In genomic region chr9:4116091-4116581, GRCh38 we compare ENCODE assay signal across 19 cellular contexts.
DNase-seq lines count a peak whose midpoint lies in the region; ATAC-seq and TF ChIP-seq lines count a peak whose summit lies in the region.
"Had no signal": no experiment of that assay in that cellular context is flagged by ENCODE, and none has a peak within 500 bp of the region (broad histone marks: within the 10 kb centered on the region; RNA-seq: fewer than 3 reads in every experiment).

No MANE protein-coding gene starts in this region.

- ATAC-seq in omental fat pad (ENCODE audit: low FRiP score) (peak; percentile 56), HG03159 (IDR thresholded peaks at IDR 0.05; ENCODE audit: unreplicated experiment) (no peak)
- ATAC-seq: GM12878 had no signal

- peaks cover 43% of the 10 kb centered on the region for H3K4me1 ChIP-seq in ACC112 (ENCODE audit: control insufficient read depth, insufficient read depth, low read length, unreplicated experiment)

- H3K4me3 ChIP-seq in ACC112 (ENCODE audit: low read depth, low read length) (no peak overlapping the region), fibroblast of mammary gland (ENCODE audit: control insufficient read depth, low read depth, low read length) (no peak overlapping the region)
- H3K4me3 ChIP-seq: GM12878, stomach had no signal

- no peaks in the 10 kb centered on the region for H3K36me3 Mint-ChIP-seq in activated naive CD8-positive, alpha-beta T cell treated with anti-CD3 and anti-CD28 coated beads for 36 hours

- no peak overlapping the region for H2AFZ ChIP-seq in ACC112 (ENCODE audit: low read length, unreplicated experiment)

- H3K4me3 Mint-ChIP-seq in activated naive CD8-positive, alpha-beta T cell treated with anti-CD3 and anti-CD28 coated beads for 36 hours, result no peak overlapping the region
- H3K4me3 Mint-ChIP-seq: T-helper 1 cell treated with Interleukin-12 subunit alpha and Interleukin-12 subunit beta and Interleukin-4 antibody, amounts not matched to agents 30 μg/mL and 1 μg/mL, for 36 hours had no signal

- H3K4me1 Mint-ChIP-seq in activated naive CD8-positive, alpha-beta T cell treated with anti-CD3 and anti-CD28 coated beads for 36 hours, result no peaks in the 10 kb centered on the region

- peak; percentile 63 for DNase-seq in amniotic epithelial cell (ENCODE audit: low read depth)
- DNase-seq in fibroblast of mammary gland (ENCODE audit: low read depth), result peak; percentile 38
- DNase-seq in omental fat pad (ENCODE audit: low spot score), result no peak
- no peak for DNase-seq in NAMALWA (ENCODE audit: low spot score)
- no peak for DNase-seq in activated naive CD8-positive, alpha-beta T cell treated with anti-CD3 and anti-CD28 coated beads for 36 hours
- no peak for DNase-seq in NCI-H1105 treated with DMSO at 0.1 percent for 48 hours (lab: John Stamatoyannopoulos, UW)
- DNase-seq: ACHN; activated CD4-positive, CD25-positive, alpha-beta regulatory T cell; amygdala; cortex of kidney; Karpas-422; NCI-H1417; NCI-H446 treated with DMSO at 0.1 percent for 48 hours; stomach had no signal

- H3K27ac ChIP-seq in ACC112 (ENCODE audit: low read depth, low read length), result peak overlapping the region; percentile 19; the same call in 1 of the 2 replicates

- H3K79me2 ChIP-seq in ACC112 (ENCODE audit: control insufficient read depth, insufficient read depth, low read length, unreplicated experiment), result peaks cover 16% of the 10 kb centered on the region

- H3K36me3 ChIP-seq in ACC112 (ENCODE audit: insufficient read depth, low read length), result peaks cover 10% of the 10 kb centered on the region; the same call in 1 of the 2 replicates

- H3K9me3 Mint-ChIP-seq in activated naive CD8-positive, alpha-beta T cell treated with anti-CD3 and anti-CD28 coated beads for 36 hours, result no peaks in the 10 kb centered on the region
- H3K9me3 Mint-ChIP-seq: activated T-helper 2 cell treated with anti-CD3 and anti-CD28 coated beads, Interferon-gamma antibody, Interleukin-2, Interleukin-4, amounts not matched to agents 10 μg/mL and 5 μg/mL and 100 μg/mL, durations not matched to agents 14 hours and 24 hours and 36 hours; T-helper 1 cell treated with Interleukin-12 subunit alpha and Interleukin-12 subunit beta and Interleukin-4 antibody, amounts not matched to agents 30 μg/mL and 1 μg/mL, for 36 hours had no signal

- H3K27me3 Mint-ChIP-seq in activated naive CD8-positive, alpha-beta T cell treated with anti-CD3 and anti-CD28 coated beads for 36 hours, result no peaks in the 10 kb centered on the region

- no peaks in the 10 kb centered on the region for H3K27me3 ChIP-seq in ACC112 (ENCODE audit: insufficient read depth, low read length)
- H3K27me3 ChIP-seq: stomach had no signal

- no peak overlapping the region for H3K27ac Mint-ChIP-seq in activated naive CD8-positive, alpha-beta T cell treated with anti-CD3 and anti-CD28 coated beads for 36 hours
- H3K27ac Mint-ChIP-seq: activated T-helper 2 cell treated with anti-CD3 and anti-CD28 coated beads, Interferon-gamma antibody, Interleukin-2, Interleukin-4, amounts not matched to agents 10 μg/mL and 5 μg/mL and 100 μg/mL, durations not matched to agents 14 hours and 24 hours and 36 hours; T-helper 1 cell treated with Interleukin-12 subunit alpha and Interleukin-12 subunit beta and Interleukin-4 antibody, amounts not matched to agents 30 μg/mL and 1 μg/mL, for 36 hours had no signal

- TF ChIP-seq CTCF in fibroblast of mammary gland (conservative IDR thresholded peaks at IDR 0.05; ENCODE audit: control insufficient read depth, insufficient read depth, low read depth, low read length), result no peak
- no peak for TF ChIP-seq CTCF in omental fat pad (IDR thresholded peaks at IDR 0.05)

Comparison
In these comparisons a context has a peak if more than half of its experiments do, and no peak if none do; other contexts are left out.
1. DNase-seq: peak in amniotic epithelial cell (single experiment) and fibroblast of mammary gland (single experiment); none in omental fat pad (single experiment), NAMALWA (single experiment), activated naive CD8-positive, alpha-beta T cell treated with anti-CD3 and anti-CD28 coated beads for 36 hours (single experiment) and NCI-H1105 treated with DMSO at 0.1 percent for 48 hours (single experiment).